ENCODE assay signal across 19 cellular contexts in genomic region chr1:49163041-49163440, GRCh38.
A peak's percentile ranks its signal among the peaks of the same experiment; 100 is the strongest.
DNase-seq lines count a peak whose midpoint lies in the region; ATAC-seq and TF ChIP-seq lines count a peak whose summit lies in the region.
"Had no signal": no experiment of that assay in that cellular context is flagged by ENCODE, and none has a peak within 500 bp of the region (broad histone marks: within the 10 kb centered on the region; RNA-seq: fewer than 3 reads in every experiment).

No MANE protein-coding gene starts in this region.

- DNase-seq in A172 (ENCODE audit: low spot score) (peak; percentile 39), LHCN-M2 (ENCODE audit: low read depth) (peak; percentile 25), astrocyte of the spinal cord (ENCODE audit: low read depth, low spot score) (peak; percentile 23), kidney glomerular epithelial cell (lab: John Stamatoyannopoulos, UW) (peak; percentile 76), iPS-NIHi11 (ENCODE audit: low spot score) (no peak), NCI-H1105 (lab: John Stamatoyannopoulos, UW) (no peak)
- DNase-seq in stimulated activated naive CD4-positive, alpha-beta T cell treated with Interleukin-2 at 50 U/mL for 16 hours (lab: John Stamatoyannopoulos, UW) = no peak
- DNase-seq: activated CD4-positive, alpha-beta T cell treated with anti-CD3 and anti-CD28 coated beads, Interleukin-2, amount 10 ng/mL, durations not matched to agents 24 days and 14 days; activated CD8-positive, alpha-beta memory T cell treated with anti-CD3 and anti-CD28 coated beads, Interleukin-2, amount 50 U/mL, for 48 hours; activated gamma-delta T cell; CD4-positive, alpha-beta T cell; cortex of kidney; EL; glutamatergic neuron; mesendoderm; NCI-H2081; NCI-H526 had no signal

- no peak overlapping the region for H3K4me3 ChIP-seq in astrocyte of the spinal cord (ENCODE audit: low read depth, low read length)
- H3K4me3 ChIP-seq: SK-N-MC had no signal

- in situ Hi-C loops in astrocyte of the spinal cord (cut with HindIII; ENCODE audit: low sequenced_read_pairs) = no loop called here

- no peak for ATAC-seq in GM21360 (IDR thresholded peaks at IDR 0.05; ENCODE audit: unreplicated experiment)

- TF ChIP-seq CTCF in astrocyte of the spinal cord (IDR thresholded peaks at IDR 0.05; ENCODE audit: low read depth, low read length) = no peak

Comparison
In these comparisons a context has a peak if more than half of its experiments do, and no peak if none do; other contexts are left out.
1. DNase-seq: peak in A172 (single experiment), LHCN-M2 (single experiment), astrocyte of the spinal cord (single experiment) and kidney glomerular epithelial cell (single experiment); none in stimulated activated naive CD4-positive, alpha-beta T cell treated with Interleukin-2 at 50 U/mL for 16 hours (single experiment), iPS-NIHi11 (single experiment) and NCI-H1105 (single experiment).